Comparison of ENCODE assay signal across 8 cellular contexts in genomic region chr12:121576851-121577391, GRCh38. TPM values are rescaled to one million over a fixed set of nuclear protein-coding genes. Genes with fewer than 3 reads are reported as not detected.
DNase-seq lines count a peak whose midpoint lies in the region; ATAC-seq, FAIRE-seq and TF ChIP-seq lines count a peak whose summit lies in the region.

No MANE protein-coding gene starts in this region.

- 59% methylated on average over 4 of the region's 4 CpGs for WGBS in HepG2 (ENCODE audit: low lambda C conversion rate)
- WGBS in right lobe of liver (ENCODE audit: insufficient coverage, low coverage, low lambda C conversion rate, missing lambda C conversion rate): 53% methylated on average over 3 of the region's 4 CpGs

- H3K4me2 ChIP-seq in HepG2 (ENCODE audit: low read depth, low read length): no peak overlapping the region

- H3K79me2 ChIP-seq in HepG2 (ENCODE audit: insufficient read depth, low read length): no peaks in the 10 kb centered on the region

- BruUV-seq in HepG2 (replicated peaks; lab: Mats Ljungman, UMichigan): no TSS peak

- TF ChIP-seq RAD21 in HepG2 (CRISPR knock-in tag; IDR thresholded peaks at IDR 0.05): no peak

- CTCF ChIA-PET in HepG2 (lab: Yijun Ruan, JAX; ENCODE audit: low intra/inter-chr PET ratio, low total read pairs): no interaction called here

- no peaks in the 10 kb centered on the region for H3K27me3 ChIP-seq in HepG2 (ENCODE audit: control insufficient read depth in 1 of 2, insufficient read depth in 2 of 2, low read length in 2 of 2)
- H3K27me3 ChIP-seq in right lobe of liver: no peaks in the 10 kb centered on the region
- H3K27me3 ChIP-seq in uterus: no peaks in the 10 kb centered on the region

- H3K4me3 ChIP-seq in HepG2 (replicated peaks in 1 of 3; ENCODE audit: insufficient read depth in 1 of 3, low read depth in 2 of 3, low read length in 3 of 3): no peak overlapping the region
- no peak overlapping the region for H3K4me3 ChIP-seq in right lobe of liver
- no peak overlapping the region for H3K4me3 ChIP-seq in uterus

- no peaks in the 10 kb centered on the region for H3K9me3 ChIP-seq in HepG2 (ENCODE audit: low read length)
- H3K9me3 ChIP-seq in right lobe of liver: no peaks in the 10 kb centered on the region
- H3K9me3 ChIP-seq in uterus: no peaks in the 10 kb centered on the region

- DNase-seq in HepG2 (ENCODE audit: low spot score): peak; percentile 40
- DNase-seq in right lobe of liver: no peak
- DNase-seq in amniotic stem cell (lab: John Stamatoyannopoulos, UW): peak; percentile 86
- peak; percentile 80 for DNase-seq in iPS-NIHi7 (ENCODE audit: extremely low spot score)
- DNase-seq in uterus: peak; percentile 39 to 41
- DNase-seq in NCI-H128 (lab: John Stamatoyannopoulos, UW; ENCODE audit: unreplicated experiment): no peak
- DNase-seq in cerebellum (ENCODE audit: low spot score): no peak

- H3K27ac ChIP-seq in HepG2 (ENCODE audit: extremely low read length, insufficient read depth, low read length): no peak overlapping the region
- no peak overlapping the region for H3K27ac ChIP-seq in right lobe of liver
- H3K27ac ChIP-seq in uterus: peak overlapping the region; percentile 80 to 88

- TF ChIP-seq EP300 in HepG2 (IDR thresholded peaks at IDR 0.05; ENCODE audit: low read depth in 2 of 2, low read length in 2 of 2): no peak
- TF ChIP-seq EP300 in HepG2 (CRISPR knock-in tag; IDR thresholded peaks at IDR 0.05; ENCODE audit: borderline replicate concordance): no peak

- intact Hi-C loops in HepG2 (cut with micrococcal nuclease; ENCODE audit: unreplicated experiment): no loop called here
- intact Hi-C loops in right lobe of liver (cut with DNase I): no loop called here
- intact Hi-C loops in uterus (cut with DNase I; ENCODE audit: low total_unique reads): no loop called here

- H2AFZ ChIP-seq in HepG2 (ENCODE audit: low read length): no peak overlapping the region

- no peaks in the 10 kb centered on the region for H4K20me1 ChIP-seq in HepG2 (ENCODE audit: insufficient read depth, low read length)

- POLR2A ChIA-PET in HepG2 (lab: Yijun Ruan, JAX): interaction anchor here (0.5 to 1.0 kb wide), 3 partner anchors 9 to 593 kb away, joined by 3 to 4 read pairs (median 3); partner anchors contain the start of gene ORAI1

- in situ Hi-C loops in HepG2 (cut with HindIII; ENCODE audit: extremely low pct_ligation_motif_present, low pct_unique_long_range_greater_than_20kb): no loop called here

- FAIRE-seq in HepG2 (lab: Jason Lieb, UNC): no peak

- no peak for TF ChIP-seq POLR2A in HepG2 (IDR thresholded peaks at IDR 0.05; ENCODE audit: insufficient read depth in 1 of 2, low read depth in 2 of 2, low read length in 2 of 2)
- no peak for TF ChIP-seq POLR2A in right lobe of liver (IDR thresholded peaks at IDR 0.05)
- no peak for TF ChIP-seq POLR2A in uterus (IDR thresholded peaks at IDR 0.05)

- ATAC-seq in HepG2 (no peak), right lobe of liver (no peak), GM18502 (IDR thresholded peaks at IDR 0.05; ENCODE audit: poor library complexity, unreplicated experiment) (no peak)

- TF ChIP-seq CTCF in HepG2 (CRISPR knock-in tag; IDR thresholded peaks at IDR 0.05): no peak
- TF ChIP-seq CTCF in right lobe of liver (IDR thresholded peaks at IDR 0.05): no peak
- no peak for TF ChIP-seq CTCF in uterus (IDR thresholded peaks at IDR 0.05)

- H3K36me3 ChIP-seq in HepG2 (replicated peaks in 1 of 2; ENCODE audit: control insufficient read depth in 1 of 2, insufficient read depth in 2 of 2, low read length in 2 of 2) (peaks cover 0 to 6% of the 10 kb centered on the region in 2 experiments; a peak in 2 of 5 replicates), right lobe of liver (no peaks in the 10 kb centered on the region), uterus (no peaks in the 10 kb centered on the region)

- no peak overlapping the region for H3K9ac ChIP-seq in HepG2 (ENCODE audit: insufficient read depth, low read depth, low read length)

- peaks cover 43% of the 10 kb centered on the region for H3K4me1 ChIP-seq in HepG2 (ENCODE audit: insufficient read depth, low read length)
- H3K4me1 ChIP-seq in right lobe of liver: no peaks in the 10 kb centered on the region
- H3K4me1 ChIP-seq in uterus: peaks cover 0 to 15% of the 10 kb centered on the region in 2 donors

TF ChIP-seq in HepG2, 621 proteins besides CTCF, POLR2A, EP300 and RAD21:
- no peak for TF ChIP-seq XRCC5 (optimal IDR thresholded peaks at IDR 0.05; ENCODE audit: low read length)
- TF ChIP-seq HOXA5 (CRISPR knock-in tag; IDR thresholded peaks at IDR 0.05): no peak
- TF ChIP-seq MED13 (CRISPR knock-in tag; IDR thresholded peaks at IDR 0.05): no peak

RNA-seq across cellular contexts. Expression of gene KDM2B, which starts 3.9 kb away (rescaled TPM):
- total RNA-seq in HepG2 (2016; rRNA removed; fragmentation: Illumina TruSeq; extraction: Trizol): 25.3 and 26.1 TPM in 2 replicates
- 11.2 and 11.4 TPM in 2 replicates for total RNA-seq in HepG2 (2016; cell fraction: cytosol; rRNA removed; fragmentation: Illumina TruSeq; extraction: Trizol; ENCODE audit: low read depth)
- total RNA-seq in HepG2 (2016; cell fraction: insoluble cytoplasmic fraction; rRNA removed; fragmentation: Illumina TruSeq; extraction: Trizol): 20.6 and 26.1 TPM in 2 replicates
- 25.8 and 29.0 TPM in 2 replicates for total RNA-seq in HepG2 (2016; cell fraction: membrane; rRNA removed; fragmentation: Illumina TruSeq; extraction: Trizol)
- total RNA-seq in HepG2 (2016; cell fraction: nucleus; rRNA removed; fragmentation: Illumina TruSeq; extraction: Trizol): 18.4 and 20.7 TPM in 2 replicates
- 17.0 and 17.5 TPM in 2 replicates for polyA plus RNA-seq in HepG2 (2011; rRNA removed)
- 8.3 and 13.5 TPM in 2 replicates for polyA plus RNA-seq in HepG2 (2011; cell fraction: cytosol; rRNA removed)
- 50.3 and 60.7 TPM in 2 replicates for polyA plus RNA-seq in HepG2 (2011; cell fraction: nucleus; rRNA removed)
- 13.5 and 15.6 TPM in 2 replicates for polyA plus RNA-seq in HepG2 (2012)
- polyA plus RNA-seq in HepG2 (2016; cell fraction: cytosol; fragmentation: Illumina TruSeq; extraction: Trizol; ENCODE audit: low read depth): 6.0 and 6.9 TPM in 2 replicates
- polyA plus RNA-seq in HepG2 (2016; cell fraction: insoluble cytoplasmic fraction; fragmentation: Illumina TruSeq; extraction: Trizol; ENCODE audit: low read depth): 23.7 and 31.0 TPM in 2 replicates
- polyA plus RNA-seq in HepG2 (2016; cell fraction: membrane; fragmentation: Illumina TruSeq; extraction: Trizol; ENCODE audit: low read depth): 17.2 and 18.2 TPM in 2 replicates
- 36.9 and 37.0 TPM in 2 replicates for polyA plus RNA-seq in HepG2 (2016; cell fraction: nucleus; fragmentation: Illumina TruSeq; extraction: Trizol; ENCODE audit: insufficient read depth, low read depth)
- 53.2 and 72.8 TPM in 2 replicates for polyA minus RNA-seq in HepG2 (2011; rRNA and poly(A)+ RNA removed; ENCODE audit: low replicate concordance)
- polyA minus RNA-seq in HepG2 (2011; cell fraction: cytosol; rRNA and poly(A)+ RNA removed): 18.0 and 20.7 TPM in 2 replicates
- polyA minus RNA-seq in HepG2 (2011; cell fraction: nucleus; rRNA and poly(A)+ RNA removed): 21.1 and 21.9 TPM in 2 replicates
- total RNA-seq in right lobe of liver: 10 to 100 TPM in 2 of 6 experiments, 1 to 10 TPM in 4; 4.8 to 22.8 (median 9.8) TPM
- 10 to 100 TPM in 3 of 4 donors, 1 to 10 TPM in 1; 6.1 to 78.0 (median 19.8) TPM for total RNA-seq in uterus
- total RNA-seq in cerebellum: 48.4 TPM

RNA-seq across cellular contexts. Expression of gene ORAI1, which starts 49.4 kb away (rescaled TPM):
- total RNA-seq in HepG2 (2016; rRNA removed; fragmentation: Illumina TruSeq; extraction: Trizol): 5.9 and 9.2 TPM in 2 replicates
- total RNA-seq in HepG2 (2016; cell fraction: cytosol; rRNA removed; fragmentation: Illumina TruSeq; extraction: Trizol; ENCODE audit: low read depth): 9.9 and 13.0 TPM in 2 replicates
- total RNA-seq in HepG2 (2016; cell fraction: insoluble cytoplasmic fraction; rRNA removed; fragmentation: Illumina TruSeq; extraction: Trizol): 5.9 and 8.5 TPM in 2 replicates
- 20.1 and 22.8 TPM in 2 replicates for total RNA-seq in HepG2 (2016; cell fraction: membrane; rRNA removed; fragmentation: Illumina TruSeq; extraction: Trizol)
- 5.2 and 6.1 TPM in 2 replicates for total RNA-seq in HepG2 (2016; cell fraction: nucleus; rRNA removed; fragmentation: Illumina TruSeq; extraction: Trizol)
- 17.2 and 22.9 TPM in 2 replicates for polyA plus RNA-seq in HepG2 (2011; rRNA removed)
- 16.7 and 25.1 TPM in 2 replicates for polyA plus RNA-seq in HepG2 (2011; cell fraction: cytosol; rRNA removed)
- 15.9 and 16.3 TPM in 2 replicates for polyA plus RNA-seq in HepG2 (2011; cell fraction: nucleus; rRNA removed)
- 7.9 and 10.4 TPM in 2 replicates for polyA plus RNA-seq in HepG2 (2012)
- 25.7 and 30.9 TPM in 2 replicates for polyA plus RNA-seq in HepG2 (2016; cell fraction: cytosol; fragmentation: Illumina TruSeq; extraction: Trizol; ENCODE audit: low read depth)
- polyA plus RNA-seq in HepG2 (2016; cell fraction: insoluble cytoplasmic fraction; fragmentation: Illumina TruSeq; extraction: Trizol; ENCODE audit: low read depth): 11.8 and 15.4 TPM in 2 replicates
- polyA plus RNA-seq in HepG2 (2016; cell fraction: membrane; fragmentation: Illumina TruSeq; extraction: Trizol; ENCODE audit: low read depth): 37.8 and 38.4 TPM in 2 replicates
- 15.0 and 18.5 TPM in 2 replicates for polyA plus RNA-seq in HepG2 (2016; cell fraction: nucleus; fragmentation: Illumina TruSeq; extraction: Trizol; ENCODE audit: insufficient read depth, low read depth)
- polyA minus RNA-seq in HepG2 (2011; rRNA and poly(A)+ RNA removed; ENCODE audit: low replicate concordance): 35.3 and 72.8 TPM in 2 replicates
- polyA minus RNA-seq in HepG2 (2011; cell fraction: cytosol; rRNA and poly(A)+ RNA removed): 23.0 and 25.6 TPM in 2 replicates
- polyA minus RNA-seq in HepG2 (2011; cell fraction: nucleus; rRNA and poly(A)+ RNA removed): 5.9 and 7.3 TPM in 2 replicates
- 10 to 100 TPM in 2 of 6 experiments, 1 to 10 TPM in 4; 6.9 to 14.4 (median 9.0) TPM for total RNA-seq in right lobe of liver
- 10 to 100 TPM in 3 of 4 donors, 1 to 10 TPM in 1; 1.8 to 20.0 (median 13.8) TPM for total RNA-seq in uterus
- 4.0 TPM for total RNA-seq in cerebellum

Comparison
In these comparisons a context has a peak if more than half of its experiments do, and no peak if none do; other contexts are left out.
1. DNase-seq: peak in HepG2 (single experiment), amniotic stem cell (single experiment), iPS-NIHi7 (single experiment) and uterus (2 of 2); none in right lobe of liver (0 of 3), NCI-H128 (single experiment) and cerebellum (single experiment).
2. H3K27ac ChIP-seq: peak in uterus (2 of 2); none in HepG2 (single experiment) and right lobe of liver (0 of 3).